33 cellular contexts compared by ENCODE assay signal in the genomic region with DNA sequence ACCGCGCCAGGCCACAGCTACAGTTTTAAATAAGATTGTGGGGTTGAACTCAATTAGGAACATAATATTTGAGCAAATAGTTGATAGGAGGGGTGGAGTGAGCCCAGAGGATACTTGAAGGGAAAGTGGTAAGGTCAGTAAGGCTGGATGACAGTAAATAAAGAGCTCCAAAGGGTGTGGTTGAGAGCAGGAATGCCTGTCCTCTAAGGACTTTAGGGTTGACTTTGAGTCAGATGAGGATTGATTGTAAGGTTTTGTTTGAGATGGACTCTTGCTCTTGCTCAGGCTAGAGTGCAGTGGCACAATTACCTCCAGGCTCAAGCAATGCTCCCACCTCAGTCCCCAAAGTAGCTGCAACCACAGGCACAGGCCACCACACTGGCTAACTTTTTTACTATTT. TPM values are rescaled to one million over a fixed set of nuclear protein-coding genes. Genes with fewer than 3 reads are reported as not detected.
"Had no signal": no experiment of that assay in that cellular context is flagged by ENCODE, and none has a peak within 500 bp of the region (broad histone marks: within the 10 kb centered on the region; RNA-seq: fewer than 3 reads in every experiment).

No MANE protein-coding gene starts in this region.

- H3K4me3 ChIP-seq: ascending aorta, breast epithelium, coronary artery, dorsolateral prefrontal cortex, esophagus muscularis mucosa, gastrocnemius medialis had no signal

- H3K27ac Mint-ChIP-seq: activated CD4-positive, alpha-beta memory T cell treated with anti-CD3 and anti-CD28 coated beads for 36 hours; activated CD4-positive, alpha-beta T cell treated with anti-CD3 and anti-CD28 coated beads for 36 hours; activated CD4-positive, alpha-beta T cell treated with anti-CD3 and anti-CD28 coated beads, Interleukin-2, amount 10 ng/mL, durations not matched to agents 24 days and 14 days; activated CD8-positive, alpha-beta memory T cell treated with anti-CD3 and anti-CD28 coated beads, Interleukin-2, amount 10 ng/mL, durations not matched to agents 7 days and 5 days; activated CD8-positive, alpha-beta T cell treated with anti-CD3 and anti-CD28 coated beads, Interleukin-2, amount 10 ng/mL, durations not matched to agents 7 days and 5 days; activated T-cell treated with anti-CD3 and anti-CD28 coated beads, Interleukin-2, amount 50 U/mL, for 24 hours; activated T-cell treated with anti-CD3 and anti-CD28 coated beads, Interleukin-2, amount 50 U/mL, for 72 hours; brain; dendritic cell treated with granulocyte-macrophage colony-stimulating factor and Interleukin-4, amounts not matched to agents 40 ng/mL and 50 ng/mL, for 4 days; endodermal cell had no signal

- H3K9me3 Mint-ChIP-seq: activated CD4-positive, alpha-beta memory T cell treated with anti-CD3 and anti-CD28 coated beads for 36 hours; activated T-cell treated with anti-CD3 and anti-CD28 coated beads, Interleukin-2, amount 50 U/mL, for 24 hours; activated T-cell treated with anti-CD3 and anti-CD28 coated beads, Interleukin-2, amount 50 U/mL, for 72 hours; central memory CD8-positive, alpha-beta T cell; dendritic cell treated with granulocyte-macrophage colony-stimulating factor and Interleukin-4, amounts not matched to agents 40 ng/mL and 50 ng/mL, for 4 days; endodermal cell had no signal

- H3K4me3 Mint-ChIP-seq: activated CD4-positive, alpha-beta memory T cell treated with anti-CD3 and anti-CD28 coated beads for 36 hours; activated CD4-positive, alpha-beta T cell treated with anti-CD3 and anti-CD28 coated beads for 36 hours; activated CD4-positive, alpha-beta T cell treated with anti-CD3 and anti-CD28 coated beads, Interleukin-2, amount 10 ng/mL, durations not matched to agents 24 days and 14 days; activated CD8-positive, alpha-beta memory T cell treated with anti-CD3 and anti-CD28 coated beads, Interleukin-2, amount 10 ng/mL, durations not matched to agents 7 days and 5 days; activated CD8-positive, alpha-beta T cell treated with anti-CD3 and anti-CD28 coated beads, Interleukin-2, amount 10 ng/mL, durations not matched to agents 7 days and 5 days; activated naive CD8-positive, alpha-beta T cell; activated T-cell treated with anti-CD3 and anti-CD28 coated beads, Interleukin-2, amount 50 U/mL, for 24 hours; activated T-cell treated with anti-CD3 and anti-CD28 coated beads, Interleukin-2, amount 50 U/mL, for 72 hours; brain; central memory CD8-positive, alpha-beta T cell; dendritic cell treated with granulocyte-macrophage colony-stimulating factor and Interleukin-4, amounts not matched to agents 40 ng/mL and 50 ng/mL, for 4 days; endodermal cell had no signal

- H3K4me1 ChIP-seq: ascending aorta, breast epithelium, esophagus muscularis mucosa, foreskin keratinocyte, gastrocnemius medialis had no signal

- H3K27me3 ChIP-seq: ascending aorta, breast epithelium had no signal

- H3K9me3 ChIP-seq: ascending aorta, breast epithelium, esophagus muscularis mucosa, gastrocnemius medialis had no signal

- H3K36me3 Mint-ChIP-seq: activated CD4-positive, alpha-beta memory T cell treated with anti-CD3 and anti-CD28 coated beads for 36 hours; activated CD8-positive, alpha-beta memory T cell treated with anti-CD3 and anti-CD28 coated beads, Interleukin-2, amount 10 ng/mL, durations not matched to agents 7 days and 5 days; activated naive CD8-positive, alpha-beta T cell; brain had no signal

- H3K36me3 ChIP-seq: ascending aorta, breast epithelium, esophagus muscularis mucosa, gastrocnemius medialis had no signal

- H3K27ac ChIP-seq: ascending aorta, breast epithelium, coronary artery, dorsolateral prefrontal cortex, esophagus muscularis mucosa, foreskin keratinocyte, gastrocnemius medialis had no signal

- ATAC-seq: activated CD4-positive, alpha-beta T cell treated with anti-CD3 and anti-CD28 coated beads for 36 hours; activated CD8-positive, alpha-beta memory T cell treated with anti-CD3 and anti-CD28 coated beads, Interleukin-2, amount 10 ng/mL, durations not matched to agents 7 days and 5 days; activated CD8-positive, alpha-beta T cell treated with anti-CD3 and anti-CD28 coated beads, Interleukin-2, amount 10 ng/mL, durations not matched to agents 7 days and 5 days; activated T-cell treated with anti-CD3 and anti-CD28 coated beads, Interleukin-2, amount 50 U/mL, for 72 hours; foreskin keratinocyte; gastrocnemius medialis had no signal

- DNase-seq: activated CD4-positive, alpha-beta memory T cell treated with anti-CD3 and anti-CD28 coated beads for 36 hours; activated CD4-positive, alpha-beta T cell treated with anti-CD3 and anti-CD28 coated beads for 36 hours; activated CD4-positive, alpha-beta T cell treated with anti-CD3 and anti-CD28 coated beads, Interleukin-2, amount 10 ng/mL, durations not matched to agents 24 days and 14 days; activated CD4-positive, CD25-positive, alpha-beta regulatory T cell; activated CD4-positive, CD25-positive, alpha-beta regulatory T cell treated with anti-CD3 and anti-CD28 coated beads, Interleukin-2, amount 50 U/mL, for 72 hours; activated CD8-positive, alpha-beta memory T cell treated with anti-CD3 and anti-CD28 coated beads, Interleukin-2, amount 10 ng/mL, durations not matched to agents 7 days and 5 days; activated CD8-positive, alpha-beta memory T cell treated with anti-CD3 and anti-CD28 coated beads, Interleukin-2, amount 50 U/mL, for 4 hours; activated CD8-positive, alpha-beta T cell treated with anti-CD3 and anti-CD28 coated beads, Interleukin-2, amount 10 ng/mL, durations not matched to agents 7 days and 5 days; activated gamma-delta T cell treated with Interleukin-2 at 50 U/mL for 16 hours; activated naive CD4-positive, alpha-beta T cell treated with anti-CD3 and anti-CD28 coated beads, Interleukin-2, amount 50 U/mL, for 16 hours; activated naive CD4-positive, alpha-beta T cell treated with Interleukin-2 at 50 U/mL for 16 hours; activated T-cell treated with anti-CD3 and anti-CD28 coated beads, Interleukin-2, amount 50 U/mL, for 24 hours; activated T-cell treated with anti-CD3 and anti-CD28 coated beads, Interleukin-2, amount 50 U/mL, for 72 hours; dorsolateral prefrontal cortex; effector memory CD4-positive, alpha-beta T cell; endodermal cell; foreskin keratinocyte; gastrocnemius medialis; glutamatergic neuron; T-helper 2 cell had no signal

- H3K4me1 Mint-ChIP-seq: activated CD4-positive, alpha-beta T cell treated with anti-CD3 and anti-CD28 coated beads for 36 hours; activated CD4-positive, alpha-beta T cell treated with anti-CD3 and anti-CD28 coated beads, Interleukin-2, amount 10 ng/mL, durations not matched to agents 24 days and 14 days; activated CD8-positive, alpha-beta memory T cell treated with anti-CD3 and anti-CD28 coated beads, Interleukin-2, amount 10 ng/mL, durations not matched to agents 7 days and 5 days; central memory CD8-positive, alpha-beta T cell had no signal

RNA-seq across cellular contexts. Expression of gene FOXR1, which starts 2.4 kb away (rescaled TPM):
- total RNA-seq: activated CD4-positive, alpha-beta memory T cell treated with anti-CD3 and anti-CD28 coated beads for 36 hours; activated CD4-positive, alpha-beta T cell treated with anti-CD3 and anti-CD28 coated beads for 36 hours; activated CD4-positive, alpha-beta T cell treated with anti-CD3 and anti-CD28 coated beads, Interleukin-2, amount 10 ng/mL, durations not matched to agents 24 days and 14 days; activated CD8-positive, alpha-beta memory T cell treated with anti-CD3 and anti-CD28 coated beads for 36 hours; activated CD8-positive, alpha-beta memory T cell treated with anti-CD3 and anti-CD28 coated beads, Interleukin-2, amount 10 ng/mL, durations not matched to agents 7 days and 5 days; activated CD8-positive, alpha-beta T cell treated with anti-CD3 and anti-CD28 coated beads, Interleukin-2, amount 10 ng/mL, durations not matched to agents 7 days and 5 days; activated T-cell treated with anti-CD3 and anti-CD28 coated beads, Interleukin-2, amount 50 U/mL, for 72 hours; ascending aorta; breast epithelium; cardiac septum; cerebellum; endodermal cell; epithelial cell of proximal tubule; esophagus muscularis mucosa; foreskin keratinocyte; gastrocnemius medialis; T-helper 1 cell treated with Interleukin-12 subunit alpha and Interleukin-12 subunit beta and Interleukin-4 antibody, amounts not matched to agents 30 ng/mL and 1 ng/mL, for 36 hours had no signal
- polyA plus RNA-seq: foreskin keratinocyte had no signal

RNA-seq across cellular contexts. Expression of gene UPK2, which starts 17.9 kb away (rescaled TPM):
- total RNA-seq: activated CD4-positive, alpha-beta memory T cell treated with anti-CD3 and anti-CD28 coated beads for 36 hours; activated CD4-positive, alpha-beta T cell treated with anti-CD3 and anti-CD28 coated beads, Interleukin-2, amount 10 ng/mL, durations not matched to agents 24 days and 14 days; activated CD8-positive, alpha-beta memory T cell treated with anti-CD3 and anti-CD28 coated beads for 36 hours; activated CD8-positive, alpha-beta memory T cell treated with anti-CD3 and anti-CD28 coated beads, Interleukin-2, amount 10 ng/mL, durations not matched to agents 7 days and 5 days; activated CD8-positive, alpha-beta T cell treated with anti-CD3 and anti-CD28 coated beads, Interleukin-2, amount 10 ng/mL, durations not matched to agents 7 days and 5 days; ascending aorta; breast epithelium; cardiac septum; cerebellum; epithelial cell of proximal tubule; esophagus muscularis mucosa; gastrocnemius medialis; T-helper 1 cell treated with Interleukin-12 subunit alpha and Interleukin-12 subunit beta and Interleukin-4 antibody, amounts not matched to agents 30 ng/mL and 1 ng/mL, for 36 hours had no signal
